Comparison of ENCODE assay signal across 9 cellular contexts in genomic region chr13:69324109-69324886, GRCh38.
DNase-seq lines count a peak whose midpoint lies in the region; ATAC-seq, FAIRE-seq and TF ChIP-seq lines count a peak whose summit lies in the region.
"Had no signal": no experiment of that assay in that cellular context is flagged by ENCODE, and none has a peak within 500 bp of the region (broad histone marks: within the 10 kb centered on the region; RNA-seq: fewer than 3 reads in every experiment).

No MANE protein-coding gene starts in this region.

- TF ChIP-seq CTCF in LNCAP (IDR thresholded peaks at IDR 0.05) (peak; percentile 22; the same call in 1 of the 2 replicates), GM13976 (IDR thresholded peaks at IDR 0.05; ENCODE audit: borderline replicate concordance, control extremely low read depth, extremely low read depth, insufficient read depth, missing control alignments) (no peak)

- DNase-seq in COLO829 (ENCODE audit: low spot score) (peak; percentile 1), RCC 7860 (ENCODE audit: low spot score) (peak; percentile 7), frontal cortex (ENCODE audit: low spot score in 2 of 2) (peak in 1 of 2 donors; percentile 1), GM13976 (ENCODE audit: low spot score) (no peak)
- no peak for DNase-seq in stimulated activated naive CD4-positive, alpha-beta T cell treated with Interleukin-2 at 50 U/mL for 16 hours (lab: John Stamatoyannopoulos, UW)
- DNase-seq: heart right ventricle had no signal

- in situ Hi-C loops in GM13976 (cut with MboI; ENCODE audit: low sequenced_read_pairs, unreplicated experiment), result no loop called here

- ATAC-seq in GM21825 (IDR thresholded peaks at IDR 0.05; ENCODE audit: unreplicated experiment) (no peak), HG02798 (IDR thresholded peaks at IDR 0.05; ENCODE audit: poor library complexity, unreplicated experiment) (no peak)
- ATAC-seq: heart right ventricle had no signal

- FAIRE-seq in RCC 7860 (lab: Jason Lieb, UNC), result no peak
- peak; percentile 45 for FAIRE-seq in frontal cortex (lab: Jason Lieb, UNC)

Comparison
In these comparisons a context has a peak if more than half of its experiments do, and no peak if none do; other contexts are left out.
1. DNase-seq: peak in COLO829 (single experiment) and RCC 7860 (single experiment); none in GM13976 (single experiment) and stimulated activated naive CD4-positive, alpha-beta T cell treated with Interleukin-2 at 50 U/mL for 16 hours (single experiment).